ENCODE assay signal across 8 cellular contexts in the genomic region with DNA sequence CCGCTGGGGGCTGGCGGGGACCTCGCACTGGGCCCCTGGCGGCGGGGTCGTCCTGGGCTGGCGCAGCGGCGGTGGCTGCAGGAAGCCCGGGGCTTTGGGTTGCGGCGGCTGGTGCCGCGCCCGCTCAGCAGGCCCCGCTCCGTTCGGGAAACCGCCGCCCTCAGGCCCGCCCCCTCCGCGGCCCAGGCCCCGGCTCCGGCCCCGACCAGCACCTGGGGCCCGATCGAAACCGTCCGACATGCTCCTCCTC. TPM values are rescaled to one million over a fixed set of nuclear protein-coding genes. Genes with fewer than 3 reads are reported as not detected.
DNase-seq lines count a peak whose midpoint lies in the region; ATAC-seq and TF ChIP-seq lines count a peak whose summit lies in the region.
"Not testable (repeated sequence)": the region's sequence is repeated elsewhere in the genome, so short reads cannot be mapped to it uniquely, and the experiment has no call there.

No MANE protein-coding gene starts in this region.

- H3K9me3 Mint-ChIP-seq in natural killer cell treated with Interleukin-12 subunit alpha and Interleukin-12 subunit beta and Interleukin-15 and Interleukin-18, amount 100 ng/mL, for 72 hours, result not testable (repeated sequence)

- DNase-seq in SJSA1 (ENCODE audit: low read depth in 1 of 2, low spot score in 2 of 2); brain microvascular endothelial cell; left cardiac atrium: not testable (repeated sequence)
- DNase-seq in natural killer cell treated with Interleukin-12 subunit alpha and Interleukin-12 subunit beta and Interleukin-15 and Interleukin-18, amount 100 ng/mL, for 72 hours (ENCODE audit: low spot score), result peak; percentile 93

- H3K27ac ChIP-seq in SJSA1 (peak overlapping the region; percentile 94), brain microvascular endothelial cell (peak overlapping the region; percentile 92), temporal lobe (ENCODE audit: low read depth, low read length) (peak overlapping the region; percentile 31)

- not testable (repeated sequence) for H3K4me1 ChIP-seq in ES-I3 (ENCODE audit: insufficient read depth, low read length)
- peaks cover 25% of the 10 kb centered on the region for H3K4me1 ChIP-seq in SJSA1 (replicated peaks)

- H3K36me3 ChIP-seq in ES-I3 (ENCODE audit: insufficient read depth, low read length), result not testable (repeated sequence)
- peaks cover 51% of the 10 kb centered on the region for H3K36me3 ChIP-seq in SJSA1
- peaks cover 21% of the 10 kb centered on the region for H3K36me3 ChIP-seq in brain microvascular endothelial cell (replicated peaks)

- H3K4me3 Mint-ChIP-seq in natural killer cell treated with Interleukin-12 subunit alpha and Interleukin-12 subunit beta and Interleukin-15 and Interleukin-18, amount 100 ng/mL, for 72 hours, result peak overlapping the region; percentile 89

- peak overlapping the region in 1 of 2 donors; percentile 71 for H3K27ac Mint-ChIP-seq in natural killer cell treated with Interleukin-12 subunit alpha and Interleukin-12 subunit beta and Interleukin-15 and Interleukin-18, amount 100 ng/mL, for 72 hours

- intact Hi-C loops in left cardiac atrium (cut with DNase I), result loop anchor here in 1 of 2 donors (5.0 kb wide), 1 partner anchor 46 kb away; the partner anchor contains the start of gene NNT

- not testable (repeated sequence) for H3K36me3 Mint-ChIP-seq in natural killer cell treated with Interleukin-12 subunit alpha and Interleukin-12 subunit beta and Interleukin-15 and Interleukin-18, amount 100 ng/mL, for 72 hours

- in situ Hi-C loops in brain microvascular endothelial cell (cut with HindIII; ENCODE audit: low pct_ligation_motif_present, low sequenced_read_pairs), result not testable (repeated sequence)

- H3K27me3 Mint-ChIP-seq in natural killer cell treated with Interleukin-12 subunit alpha and Interleukin-12 subunit beta and Interleukin-15 and Interleukin-18, amount 100 ng/mL, for 72 hours, result not testable (repeated sequence)

- H3K9ac ChIP-seq in ES-I3 (ENCODE audit: low read depth, low read length), result peak overlapping the region; percentile 73

- H3K4me3 ChIP-seq in SJSA1, result peak overlapping the region; percentile 98
- peak overlapping the region; percentile 86 for H3K4me3 ChIP-seq in brain microvascular endothelial cell (ENCODE audit: low read depth, low read length)

- peaks cover 6 to 13% of the 10 kb centered on the region in 2 donors for H3K4me1 Mint-ChIP-seq in natural killer cell treated with Interleukin-12 subunit alpha and Interleukin-12 subunit beta and Interleukin-15 and Interleukin-18, amount 100 ng/mL, for 72 hours (ENCODE audit: low read depth in 2 of 2)

- not testable (repeated sequence) for TF ChIP-seq CTCF in brain microvascular endothelial cell (IDR thresholded peaks at IDR 0.05; ENCODE audit: low read depth, low read length, missing control alignments)

- not testable (repeated sequence) for H3K9me3 ChIP-seq in ES-I3 (ENCODE audit: control insufficient read depth, insufficient read depth, low read length); SJSA1 (replicated peaks)

- ATAC-seq in GM21619 (IDR thresholded peaks at IDR 0.05; ENCODE audit: unreplicated experiment), result peak; percentile 88
- peak; percentile 93 for ATAC-seq in HG03175 (IDR thresholded peaks at IDR 0.05; ENCODE audit: unreplicated experiment)
- ATAC-seq in left cardiac atrium, result peak; percentile 92 to 97
- peak; percentile 94 for ATAC-seq in natural killer cell treated with Interleukin-12 subunit alpha and Interleukin-12 subunit beta and Interleukin-15 and Interleukin-18, amount 100 ng/mL, for 72 hours

- H3K27me3 ChIP-seq in SJSA1 (replicated peaks); brain microvascular endothelial cell (replicated peaks): not testable (repeated sequence)

RNA-seq across cellular contexts. Expression of gene PAIP1, which starts 0.3 kb away (rescaled TPM):
- 114 and 172 TPM in 2 replicates for total RNA-seq in SJSA1 (2014; rRNA removed; shearing (Covaris generic))
- total RNA-seq in left cardiac atrium, result 10 to 100 TPM; 80.6 to 91.8 TPM
- total RNA-seq in natural killer cell treated with Interleukin-12 subunit alpha and Interleukin-12 subunit beta and Interleukin-15 and Interleukin-18, amount 100 ng/mL, for 72 hours, result 10 to 100 TPM; 47.9 to 57.0 TPM
- total RNA-seq in temporal lobe, result 162 TPM

RNA-seq across cellular contexts. Expression of gene C5orf34, which starts 41.6 kb away (rescaled TPM):
- 16.5 and 27.8 TPM in 2 replicates for total RNA-seq in SJSA1 (2014; rRNA removed; shearing (Covaris generic))
- total RNA-seq in left cardiac atrium, result under 1 TPM; 0.35 to 0.44 TPM
- 1 to 10 TPM; 4.7 to 6.5 TPM for total RNA-seq in natural killer cell treated with Interleukin-12 subunit alpha and Interleukin-12 subunit beta and Interleukin-15 and Interleukin-18, amount 100 ng/mL, for 72 hours
- 2.5 TPM for total RNA-seq in temporal lobe

RNA-seq across cellular contexts. Expression of gene NNT, which starts 46.4 kb away (rescaled TPM):
- 97.4 and 108 TPM in 2 replicates for total RNA-seq in SJSA1 (2014; rRNA removed; shearing (Covaris generic))
- total RNA-seq in left cardiac atrium, result 100 to 1,000 TPM; 323 to 422 TPM
- 10 to 100 TPM; 63.2 to 70.6 TPM for total RNA-seq in natural killer cell treated with Interleukin-12 subunit alpha and Interleukin-12 subunit beta and Interleukin-15 and Interleukin-18, amount 100 ng/mL, for 72 hours
- 143 TPM for total RNA-seq in temporal lobe

Comparison
In these comparisons a context has a peak if more than half of its experiments do, and no peak if none do; other contexts are left out.
1. H3K27ac ChIP-seq: peak in every context shown above with its lines; median percentile 94 in SJSA1; 92 in brain microvascular endothelial cell; 31 in temporal lobe.